30 cellular contexts compared by ENCODE assay signal in the genomic region with DNA sequence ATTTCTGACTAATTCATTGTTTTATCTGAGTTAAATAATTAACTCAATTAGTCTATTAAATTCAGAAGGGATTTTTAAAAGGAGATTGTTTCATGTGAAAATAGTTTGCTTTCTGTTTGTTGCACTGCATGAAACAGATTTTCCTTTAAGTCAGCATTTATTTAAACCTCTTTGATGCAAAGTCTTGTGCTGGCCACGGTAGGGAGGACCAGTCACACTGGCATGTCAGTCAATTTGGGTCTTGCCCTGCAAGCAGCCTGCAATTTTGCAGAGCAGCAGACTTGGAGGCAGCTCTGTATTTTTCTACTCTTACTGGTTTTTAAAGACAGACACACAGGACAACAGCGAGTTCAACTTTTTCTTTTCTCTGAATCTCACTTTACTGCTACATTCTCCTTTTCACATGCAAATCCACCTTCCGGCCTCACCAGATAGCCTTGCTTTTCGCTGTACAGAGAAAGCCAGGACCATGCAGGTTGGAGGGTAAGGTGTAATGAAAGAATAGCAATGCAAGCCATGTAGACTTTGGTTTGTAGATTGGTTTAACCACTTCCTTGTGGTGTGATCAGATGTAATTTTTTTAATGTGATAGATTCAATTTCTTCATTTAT.
DNase-seq lines count a peak whose midpoint lies in the region; ATAC-seq, FAIRE-seq and TF ChIP-seq lines count a peak whose summit lies in the region.
"Had no signal": no experiment of that assay in that cellular context is flagged by ENCODE, and none has a peak within 500 bp of the region (broad histone marks: within the 10 kb centered on the region; RNA-seq: fewer than 3 reads in every experiment).

No MANE protein-coding gene starts in this region.

- no peak overlapping the region for H2BK20ac ChIP-seq in H1 (ENCODE audit: low read length)

- POLR2A ChIA-PET in H1 (lab: Charles Lee; ENCODE audit: partially characterized antibody) = no interaction called here

- ATAC-seq in GM23338 = peak; percentile 86
- no peak for ATAC-seq in HG03108 (IDR thresholded peaks at IDR 0.05; ENCODE audit: unreplicated experiment)
- ATAC-seq in GM18873 (IDR thresholded peaks at IDR 0.05; ENCODE audit: low FRiP score, unreplicated experiment) = no peak
- ATAC-seq: CD8-positive, alpha-beta T cell; HCT116 had no signal

- H3K23me2 ChIP-seq in H1 (ENCODE audit: low read depth, low read length) = no peaks in the 10 kb centered on the region

- peaks cover 27% of the 10 kb centered on the region for H3K4me1 Mint-ChIP-seq in GM23338
- H3K4me1 Mint-ChIP-seq in activated naive CD4-positive, alpha-beta T cell treated with anti-CD3 and anti-CD28 coated beads, Interleukin-2, amount 10 ng/mL, durations not matched to agents 7 days and 5 days = no peaks in the 10 kb centered on the region
- H3K4me1 Mint-ChIP-seq: B cell had no signal

- H3K27ac ChIP-seq in GM23338 (ENCODE audit: low read depth) (peak overlapping the region; percentile 80), HUES6 (ENCODE audit: low read depth, low read length) (0 out of 2 replicates have a peak overlapping the region, but pooled peaks have one; percentile 23), H1 (ENCODE audit: low read depth, low read length) (no peak overlapping the region), suprapubic skin (no peak overlapping the region)
- H3K27ac ChIP-seq: C4-2B, Peyer's patch had no signal

- H4K8ac ChIP-seq in H1 (ENCODE audit: extremely low read depth, insufficient read depth, low read length) = no peak overlapping the region; the same call in 1 of the 2 replicates

- no peak overlapping the region for H4K91ac ChIP-seq in H1 (replicated peaks; ENCODE audit: insufficient read length, low read length)

- FAIRE-seq in H1 (lab: Jason Lieb, UNC) = no peak
- FAIRE-seq: GM12891 had no signal

- H3K4me2 ChIP-seq in GM23338 (peak overlapping the region; percentile 7), H1 (ENCODE audit: insufficient read depth in 1 of 2, low read depth in 2 of 2, low read length in 2 of 2) (peak overlapping the region; percentile 38 to 39; a peak in 3 of 4 replicates)

- H3K4ac ChIP-seq in H1 (replicated peaks; ENCODE audit: insufficient read length, low read depth, low read length) = no peak overlapping the region

- H2BK5ac ChIP-seq in H1 (ENCODE audit: low read depth, low read length) = no peak overlapping the region

- 0 out of 2 replicates have a peak, but pooled peaks cover 4% of the 10 kb centered on the region for H3K9me2 ChIP-seq in GM23338 (ENCODE audit: insufficient read depth)

- H3K4me3 Mint-ChIP-seq in GM23338 = peak overlapping the region; percentile 27; the same call in 2 of the 3 replicates
- H3K4me3 Mint-ChIP-seq in activated naive CD4-positive, alpha-beta T cell treated with anti-CD3 and anti-CD28 coated beads, Interleukin-2, amount 10 ng/mL, durations not matched to agents 7 days and 5 days = no peak overlapping the region
- H3K4me3 Mint-ChIP-seq: B cell; CD8-positive, alpha-beta T cell; IgD-negative memory B cell had no signal

- no peak overlapping the region for H2AK5ac ChIP-seq in H1 (ENCODE audit: low read depth, low read length)

- H3K4me3 ChIP-seq in GM23338 (no peak overlapping the region; the same call in 1 of the 2 replicates), HUES6 (ENCODE audit: low read depth, low read length) (no peak overlapping the region), H1 (ENCODE audit: extremely low read depth in 1 of 4, insufficient read depth in 2 of 4, low read depth in 3 of 4, low read length in 4 of 4) (no peak overlapping the region), suprapubic skin (no peak overlapping the region)
- H3K4me3 ChIP-seq: Peyer's patch had no signal

- H3K9ac ChIP-seq in HUES6 (ENCODE audit: low read length) = no peak overlapping the region
- H3K9ac ChIP-seq in H1 (replicated peaks in 1 of 4; ENCODE audit: extremely low read depth in 1 of 4, low read depth in 3 of 4, low read length in 3 of 4) = no peak overlapping the region

- no peak overlapping the region for H3K18ac ChIP-seq in H1 (ENCODE audit: extremely low read depth, low read length)

- H2BK12ac ChIP-seq in H1 (ENCODE audit: low read depth, low read length) = no peak overlapping the region

- no peak overlapping the region for H3K56ac ChIP-seq in H1 (replicated peaks; ENCODE audit: insufficient read length, low read depth, low read length)

- no peak overlapping the region for H3K14ac ChIP-seq in H1 (ENCODE audit: insufficient read length)

- 24% methylated on average over 4 of the region's 4 CpGs; no CpG with 5 or more reads in 1 of the 2 experiments for WGBS in H1 (ENCODE audit: extremely low coverage in 1 of 2, insufficient coverage in 1 of 2, insufficient read length in 1 of 2, insufficient replicate concordance in 2 of 2, low coverage in 1 of 2, low lambda C conversion rate in 2 of 2, missing lambda C conversion rate in 1 of 2), 2 experiments
- WGBS in suprapubic skin = 72% methylated on average over 4 of the region's 4 CpGs

- CTCF ChIA-PET in H1 (lab: Charles Lee; ENCODE audit: partially characterized antibody) = interaction anchor here (1.1 kb wide), 1 partner anchor 9 kb away, joined by 5 read pairs; no protein-coding TSS in a partner anchor
- CTCF ChIA-PET in activated naive CD4-positive, alpha-beta T cell treated with anti-CD3 and anti-CD28 coated beads, Interleukin-2, amount 10 ng/mL, durations not matched to agents 7 days and 5 days (lab: Charles Lee) = no interaction called here

- DNase-seq in GM23338 (ENCODE audit: low spot score) = peak; percentile 55
- DNase-seq in H1 (ENCODE audit: low read depth in 1 of 2, low spot score in 2 of 2) = no peak
- DNase-seq in suprapubic skin (ENCODE audit: low spot score in 2 of 2) = no peak
- DNase-seq in activated naive CD4-positive, alpha-beta T cell treated with anti-CD3 and anti-CD28 coated beads, Interleukin-2, amount 10 ng/mL, durations not matched to agents 7 days and 5 days = no peak
- DNase-seq: Caco-2; CD8-positive, alpha-beta T cell; DMS 273 treated with DMSO at 0.1 percent for 48 hours; DMS79; EL; GF-D8; NCI-H1092; NCI-H1417 treated with DMSO at 0.1 percent for 48 hours; NCI-H187; NCI-H2081 treated with DMSO at 0.1 percent for 48 hours; NCI-H2171; NCI-H226; NCI-H510A; NCI-H69; OCI-M1; Peyer's patch; SHP77 treated with DMSO at 0.1 percent for 48 hours; T-helper 1 cell had no signal

- H3K36me3 Mint-ChIP-seq in GM23338 (ENCODE audit: low read depth) = no peaks in the 10 kb centered on the region
- no peaks in the 10 kb centered on the region for H3K36me3 Mint-ChIP-seq in activated naive CD4-positive, alpha-beta T cell treated with anti-CD3 and anti-CD28 coated beads, Interleukin-2, amount 10 ng/mL, durations not matched to agents 7 days and 5 days
- H3K36me3 Mint-ChIP-seq: CD8-positive, alpha-beta T cell; IgD-negative memory B cell had no signal

- H3F3A ChIP-seq in GM23338 (replicated peaks; ENCODE audit: low read depth) = peaks cover 5% of the 10 kb centered on the region; the same call in 1 of the 2 replicates

- no peaks in the 10 kb centered on the region for H3K79me1 ChIP-seq in H1 (ENCODE audit: low read depth, low read length)

- no peaks in the 10 kb centered on the region for H4K20me1 ChIP-seq in GM23338 (replicated peaks; ENCODE audit: insufficient read depth)
- no peaks in the 10 kb centered on the region for H4K20me1 ChIP-seq in H1 (replicated peaks in 1 of 2; ENCODE audit: control insufficient read depth in 1 of 2, insufficient read depth in 2 of 2, low read length in 2 of 2)

- H3K27me3 ChIP-seq in GM23338 (ENCODE audit: insufficient read depth) (no peaks in the 10 kb centered on the region), HUES6 (ENCODE audit: control insufficient read depth, insufficient read depth, low read length) (no peaks in the 10 kb centered on the region), H1 (replicated peaks in 1 of 4; ENCODE audit: control insufficient read depth in 3 of 4, extremely low read depth in 1 of 4, insufficient read depth in 3 of 4, low read length in 3 of 4) (no peaks in the 10 kb centered on the region), suprapubic skin (no peaks in the 10 kb centered on the region)
- H3K27me3 ChIP-seq: Peyer's patch had no signal

- peaks cover 1% of the 10 kb centered on the region for H3K27me3 Mint-ChIP-seq in GM23338 (ENCODE audit: insufficient read depth, low read depth, poor library complexity)
- no peaks in the 10 kb centered on the region for H3K27me3 Mint-ChIP-seq in activated naive CD4-positive, alpha-beta T cell treated with anti-CD3 and anti-CD28 coated beads, Interleukin-2, amount 10 ng/mL, durations not matched to agents 7 days and 5 days
- H3K27me3 Mint-ChIP-seq: B cell, IgD-negative memory B cell had no signal

- no peak overlapping the region for H4K5ac ChIP-seq in H1 (ENCODE audit: insufficient read length, low read depth, low read length)

- no peaks in the 10 kb centered on the region for H3K79me2 ChIP-seq in GM23338 (replicated peaks; ENCODE audit: insufficient read depth)
- H3K79me2 ChIP-seq in H1 (ENCODE audit: control insufficient read depth in 1 of 2, insufficient read depth in 2 of 2, low read length in 2 of 2) = no peaks in the 10 kb centered on the region

- no peak overlapping the region for H3K23ac ChIP-seq in H1 (ENCODE audit: insufficient read length)

- H3K9me3 Mint-ChIP-seq in GM23338 = no peaks in the 10 kb centered on the region
- H3K9me3 Mint-ChIP-seq in activated naive CD4-positive, alpha-beta T cell treated with anti-CD3 and anti-CD28 coated beads, Interleukin-2, amount 10 ng/mL, durations not matched to agents 7 days and 5 days = no peaks in the 10 kb centered on the region
- H3K9me3 Mint-ChIP-seq: CD8-positive, alpha-beta T cell had no signal

- TF ChIP-seq CTCF in GM23338 (conservative IDR thresholded peaks at IDR 0.05; ENCODE audit: low read depth in 2 of 2) (no peak), H1 (IDR thresholded peaks at IDR 0.05; ENCODE audit: control extremely low read depth in 1 of 3, insufficient read depth in 1 of 3, low read depth in 1 of 3, low read length in 3 of 3) (no peak), suprapubic skin (IDR thresholded peaks at IDR 0.05) (no peak)

- H3K36me3 ChIP-seq in GM23338 (ENCODE audit: insufficient read depth) (no peaks in the 10 kb centered on the region), HUES6 (ENCODE audit: control insufficient read depth, insufficient read depth, low read length) (no peaks in the 10 kb centered on the region), H1 (ENCODE audit: control insufficient read depth in 2 of 4, insufficient read depth in 4 of 4, low read length in 3 of 4) (no peaks in the 10 kb centered on the region), suprapubic skin (no peaks in the 10 kb centered on the region)
- H3K36me3 ChIP-seq: Peyer's patch had no signal

- H2AFZ ChIP-seq in GM23338 (no peak overlapping the region), H1 (ENCODE audit: low read length) (no peak overlapping the region)

- TF ChIP-seq EP300 in H1 (IDR thresholded peaks at IDR 0.05; ENCODE audit: borderline replicate concordance in 1 of 2, low read depth in 2 of 2, low read length in 2 of 2) (no peak), suprapubic skin (IDR thresholded peaks at IDR 0.05) (no peak)

- H2BK15ac ChIP-seq in H1 (ENCODE audit: low read length) = no peak overlapping the region

- H3K4me1 ChIP-seq in GM23338 (ENCODE audit: insufficient read depth) (peaks cover 26% of the 10 kb centered on the region), HUES6 (ENCODE audit: control insufficient read depth, insufficient read depth, low read length) (peaks cover 19% of the 10 kb centered on the region), H1 (replicated peaks in 1 of 4; ENCODE audit: control insufficient read depth in 3 of 4, insufficient read depth in 4 of 4, low read length in 3 of 4) (peaks cover 0 to 10% (median 6%) of the 10 kb centered on the region in 4 experiments; a peak in 5 of 7 replicates), suprapubic skin (no peaks in the 10 kb centered on the region)
- H3K4me1 ChIP-seq: Caco-2, Peyer's patch had no signal

- TF ChIP-seq POLR2A in H1 (IDR thresholded peaks at IDR 0.05; ENCODE audit: control extremely low read depth in 1 of 2, low read depth in 2 of 2, low read length in 2 of 2) = no peak
- TF ChIP-seq POLR2A in suprapubic skin (IDR thresholded peaks at IDR 0.05) = no peak

- no peak for TF ChIP-seq RAD21 in H1 (IDR thresholded peaks at IDR 0.05 in 1 of 2, conservative IDR thresholded peaks at IDR 0.05 in 1 of 2; ENCODE audit: low read depth in 2 of 2, low read length in 2 of 2)

- H3K27ac Mint-ChIP-seq in GM23338 = peak overlapping the region; percentile 85
- H3K27ac Mint-ChIP-seq in activated naive CD4-positive, alpha-beta T cell treated with anti-CD3 and anti-CD28 coated beads, Interleukin-2, amount 10 ng/mL, durations not matched to agents 7 days and 5 days = no peak overlapping the region
- H3K27ac Mint-ChIP-seq: B cell; CD8-positive, alpha-beta T cell; IgD-negative memory B cell had no signal

- H2BK120ac ChIP-seq in H1 (replicated peaks; ENCODE audit: low read depth, low read length) = no peak overlapping the region

- no peaks in the 10 kb centered on the region for H3K9me3 ChIP-seq in HUES6 (ENCODE audit: control insufficient read depth, insufficient read depth, low read depth, low read length)
- no peaks in the 10 kb centered on the region for H3K9me3 ChIP-seq in H1 (ENCODE audit: insufficient read depth in 2 of 2, low read depth in 1 of 2, low read length in 1 of 2)
- H3K9me3 ChIP-seq in suprapubic skin = no peaks in the 10 kb centered on the region
- H3K9me3 ChIP-seq: Caco-2, Peyer's patch had no signal

Comparison
In these comparisons a context has a peak if more than half of its experiments do, and no peak if none do; other contexts are left out.
1. H3K27ac ChIP-seq: peak in GM23338 (single experiment) and HUES6 (single experiment); none in H1 (single experiment) and suprapubic skin (single experiment).